Comparison of ENCODE assay signal across 13 cellular contexts in the genomic region with DNA sequence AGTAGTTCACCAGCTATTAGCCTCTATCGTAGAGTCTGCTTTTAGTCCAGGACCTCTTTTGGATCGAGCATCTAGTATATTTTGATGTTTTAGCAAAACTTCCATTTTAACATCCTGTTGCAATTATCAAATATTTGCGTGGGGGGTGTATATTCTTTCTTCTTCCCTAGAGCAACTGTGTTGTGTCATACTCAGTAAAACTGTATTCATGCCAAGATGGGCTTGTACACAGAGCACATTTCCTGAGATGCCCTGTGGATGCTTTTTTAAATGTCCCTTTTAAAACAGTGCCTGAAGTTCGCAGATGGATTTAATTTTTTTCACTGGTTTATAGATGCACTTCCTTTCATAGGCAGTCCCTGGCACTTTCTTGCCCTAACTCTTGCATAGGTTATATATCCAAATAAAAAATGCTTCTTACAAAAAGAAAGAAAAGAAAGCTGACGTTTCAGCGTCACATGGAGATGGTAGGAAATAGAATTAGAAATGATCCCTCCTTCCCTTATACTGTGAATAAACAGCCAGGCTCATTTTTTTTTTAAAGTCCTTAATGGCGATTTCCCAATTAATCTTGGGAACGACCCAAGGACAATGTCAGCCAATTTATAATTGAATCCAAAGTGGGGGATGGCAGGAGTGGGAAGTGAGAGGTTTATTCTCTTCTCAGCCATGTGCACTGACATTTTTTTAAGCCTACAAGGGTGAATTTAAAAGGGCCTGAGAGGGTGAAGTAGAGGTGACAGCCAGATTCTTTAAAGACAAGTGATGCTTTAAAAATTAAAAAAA.
DNase-seq lines count a peak whose midpoint lies in the region; ATAC-seq, FAIRE-seq and TF ChIP-seq lines count a peak whose summit lies in the region.
"Had no signal": no experiment of that assay in that cellular context is flagged by ENCODE, and none has a peak within 500 bp of the region (broad histone marks: within the 10 kb centered on the region; RNA-seq: fewer than 3 reads in every experiment).

No MANE protein-coding gene starts in this region.

- peaks cover 0 to 7% (median 3%) of the 10 kb centered on the region in 4 donors for H3K4me1 ChIP-seq in liver (ENCODE audit: control insufficient read depth in 4 of 4, insufficient read depth in 4 of 4, low read length in 3 of 4)
- no peaks in the 10 kb centered on the region for H3K4me1 ChIP-seq in HepG2 (ENCODE audit: insufficient read depth, low read length)
- H3K4me1 ChIP-seq in vagina = peaks cover 38% of the 10 kb centered on the region
- H3K4me1 ChIP-seq in GM23338 (ENCODE audit: insufficient read depth) = peaks cover 35% of the 10 kb centered on the region

- peaks cover 59% of the 10 kb centered on the region for H3K4me1 Mint-ChIP-seq in GM23338

- H3K27ac Mint-ChIP-seq in GM23338 = no peak overlapping the region

- ATAC-seq in HepG2 = no peak
- no peak for ATAC-seq in GM18517 (IDR thresholded peaks at IDR 0.05; ENCODE audit: unreplicated experiment)
- no peak for ATAC-seq in GM23338

- peak; percentile 26 to 39 for TF ChIP-seq RAD21 in liver (IDR thresholded peaks at IDR 0.05)
- no peak for TF ChIP-seq RAD21 in HepG2 (CRISPR knock-in tag; IDR thresholded peaks at IDR 0.05)

- intact Hi-C loops in HepG2 (cut with micrococcal nuclease; ENCODE audit: unreplicated experiment) (no loop called here), vagina (cut with DNase I) (no loop called here)

- CTCF ChIA-PET in HepG2 (lab: Yijun Ruan, JAX; ENCODE audit: low intra/inter-chr PET ratio, low total read pairs) = no interaction called here

- no peaks in the 10 kb centered on the region for H3K9me3 ChIP-seq in liver (ENCODE audit: control insufficient read depth in 4 of 4, low read length in 3 of 4)
- H3K9me3 ChIP-seq in HepG2 (ENCODE audit: low read length) = no peaks in the 10 kb centered on the region
- no peaks in the 10 kb centered on the region for H3K9me3 ChIP-seq in vagina
- H3K9me3 ChIP-seq: BLaER1 treated with 17β-estradiol and CSF1 and Interleukin-3, amounts not matched to agents 10 nM and 100 nM had no signal

- H3K9me2 ChIP-seq in GM23338 (ENCODE audit: insufficient read depth) = no peaks in the 10 kb centered on the region

- DNase-seq in HepG2 (ENCODE audit: low spot score) (no peak), dedifferentiated amniotic fluid mesenchymal stem cell (ENCODE audit: extremely low spot score) (peak; percentile 87), midbrain (lab: John Stamatoyannopoulos, UW) (peak; percentile 47), vagina (ENCODE audit: extremely low spot score in 2 of 2) (no peak), GM23338 (ENCODE audit: low spot score) (no peak)
- no peak for DNase-seq in stimulated activated CD8-positive, alpha-beta memory T cell treated with anti-CD3 and anti-CD28 coated beads, Interleukin-4, amount 100 ng/mL, for 48 hours
- DNase-seq: mesendoderm, NCI-H526 had no signal

- H3K4me2 ChIP-seq in HepG2 (ENCODE audit: low read depth, low read length) = no peak overlapping the region
- no peak overlapping the region for H3K4me2 ChIP-seq in GM23338

- H3K27me3 ChIP-seq in liver (ENCODE audit: control insufficient read depth in 4 of 4, insufficient read depth in 4 of 4, low read length in 3 of 4) (no peaks in the 10 kb centered on the region), HepG2 (ENCODE audit: control insufficient read depth in 1 of 2, insufficient read depth in 2 of 2, low read length in 2 of 2) (peaks cover 9 to 43% of the 10 kb centered on the region in 2 experiments; a peak in 4 of 5 replicates), vagina (no peaks in the 10 kb centered on the region), GM23338 (ENCODE audit: insufficient read depth) (no peaks in the 10 kb centered on the region)
- H3K27me3 ChIP-seq: BLaER1 treated with 17β-estradiol and CSF1 and Interleukin-3, amounts not matched to agents 10 nM and 100 nM had no signal

- 35% methylated on average over 8 of the region's 8 CpGs for whole genome bisulfite sequencing in liver
- whole genome bisulfite sequencing in HepG2 (ENCODE audit: low lambda C conversion rate) = 7% methylated on average over 8 of the region's 8 CpGs

- no TSS peak for BruUV-seq in HepG2 (replicated peaks; lab: Mats Ljungman, UMichigan)

- TF ChIP-seq POLR2A in HepG2 (IDR thresholded peaks at IDR 0.05; ENCODE audit: insufficient read depth in 1 of 2, low read depth in 2 of 2, low read length in 2 of 2) (no peak), vagina (IDR thresholded peaks at IDR 0.05) (no peak)

- no peak for FAIRE-seq in HepG2 (lab: Jason Lieb, UNC)
- FAIRE-seq: endothelial cell of umbilical vein, TTC549 had no signal

- H3K4me3 Mint-ChIP-seq in GM23338 = no peak overlapping the region

- H3K9ac ChIP-seq in liver (ENCODE audit: low read depth in 1 of 2, low read length in 2 of 2) = no peak overlapping the region
- no peak overlapping the region for H3K9ac ChIP-seq in HepG2 (ENCODE audit: insufficient read depth, low read depth, low read length)
- H3K9ac ChIP-seq: BLaER1 treated with 17β-estradiol and CSF1 and Interleukin-3, amounts not matched to agents 10 nM and 100 nM had no signal

- H4K20me1 ChIP-seq in HepG2 (ENCODE audit: insufficient read depth, low read length) (no peaks in the 10 kb centered on the region), GM23338 (replicated peaks; ENCODE audit: insufficient read depth) (no peaks in the 10 kb centered on the region)

- in situ Hi-C loops in HepG2 (cut with HindIII; ENCODE audit: extremely low pct_ligation_motif_present, low pct_unique_long_range_greater_than_20kb) = no loop called here

- H3K36me3 Mint-ChIP-seq in GM23338 (ENCODE audit: low read depth) = no peaks in the 10 kb centered on the region

- H3K36me3 ChIP-seq in liver (ENCODE audit: control insufficient read depth in 4 of 4, insufficient read depth in 3 of 4, low read depth in 1 of 4, low read length in 3 of 4) = no peaks in the 10 kb centered on the region
- H3K36me3 ChIP-seq in HepG2 (replicated peaks in 1 of 2; ENCODE audit: control insufficient read depth in 1 of 2, insufficient read depth in 2 of 2, low read length in 2 of 2) = no peaks in the 10 kb centered on the region
- H3K36me3 ChIP-seq in vagina = no peaks in the 10 kb centered on the region
- no peaks in the 10 kb centered on the region for H3K36me3 ChIP-seq in GM23338 (ENCODE audit: insufficient read depth)

- no peaks in the 10 kb centered on the region for H3K9me3 Mint-ChIP-seq in GM23338

- H3K27ac ChIP-seq in liver (ENCODE audit: low read depth in 1 of 2, low read length in 2 of 2) (no peak overlapping the region), HepG2 (ENCODE audit: extremely low read length, insufficient read depth, low read length) (no peak overlapping the region), vagina (peak overlapping the region; percentile 62), GM23338 (ENCODE audit: low read depth) (no peak overlapping the region)

- POLR2A ChIA-PET in HepG2 (lab: Yijun Ruan, JAX) = no interaction called here

- H3K4me3 ChIP-seq in liver (ENCODE audit: low read depth in 1 of 3, low read length in 3 of 3) (no peak overlapping the region), HepG2 (replicated peaks in 1 of 3; ENCODE audit: insufficient read depth in 1 of 3, low read depth in 2 of 3, low read length in 3 of 3) (no peak overlapping the region), vagina (no peak overlapping the region), GM23338 (no peak overlapping the region)
- H3K4me3 ChIP-seq: BLaER1 treated with 17β-estradiol and CSF1 and Interleukin-3, amounts not matched to agents 10 nM and 100 nM had no signal

- no peaks in the 10 kb centered on the region for H3F3A ChIP-seq in GM23338 (replicated peaks; ENCODE audit: low read depth)

- H3K27me3 Mint-ChIP-seq in GM23338 (ENCODE audit: insufficient read depth, low read depth, poor library complexity) = peaks cover 9% of the 10 kb centered on the region

- H2AFZ ChIP-seq in HepG2 (ENCODE audit: low read length) = no peak overlapping the region
- H2AFZ ChIP-seq in GM23338 = no peak overlapping the region

- TF ChIP-seq CTCF in liver (IDR thresholded peaks at IDR 0.05; ENCODE audit: low read depth, low read length, missing input control) (no peak), HepG2 (CRISPR knock-in tag; IDR thresholded peaks at IDR 0.05) (no peak), vagina (IDR thresholded peaks at IDR 0.05) (no peak), GM23338 (conservative IDR thresholded peaks at IDR 0.05; ENCODE audit: low read depth in 2 of 2) (no peak)

- TF ChIP-seq EP300 in HepG2 (IDR thresholded peaks at IDR 0.05; ENCODE audit: low read depth in 2 of 2, low read length in 2 of 2) (no peak), HepG2 (CRISPR knock-in tag; IDR thresholded peaks at IDR 0.05; ENCODE audit: borderline replicate concordance) (no peak)

- no peaks in the 10 kb centered on the region for H3K79me2 ChIP-seq in HepG2 (ENCODE audit: insufficient read depth, low read length)
- H3K79me2 ChIP-seq in GM23338 (replicated peaks; ENCODE audit: insufficient read depth) = no peaks in the 10 kb centered on the region

TF ChIP-seq in liver, 16 proteins besides CTCF, POLR2A, EP300 and RAD21:
- TF ChIP-seq RXRA (IDR thresholded peaks at IDR 0.05) = peak in 1 of 2 donors; percentile 18
- TF ChIP-seq FOXA2 (IDR thresholded peaks at IDR 0.05) = peak; percentile 27
- peak in 1 of 2 donors; percentile 12 for TF ChIP-seq JUND (IDR thresholded peaks at IDR 0.05)
- no peak for TF ChIP-seq HNF4G (IDR thresholded peaks at IDR 0.05)

TF ChIP-seq in HepG2, 621 proteins besides CTCF, POLR2A, EP300 and RAD21 (continues in another document):
- TF ChIP-seq IRF9 (CRISPR knock-in tag; IDR thresholded peaks at IDR 0.05; ENCODE audit: borderline replicate concordance) = no peak
- TF ChIP-seq TCF7L2 (IDR thresholded peaks at IDR 0.05; ENCODE audit: low read depth, low read length) = no peak

TF ChIP-seq in GM23338, 12 proteins besides CTCF, POLR2A, EP300 and RAD21 (continues in another document):
- TF ChIP-seq CREB1 (CRISPR knock-in tag; IDR thresholded peaks at IDR 0.05; ENCODE audit: low read depth) = no peak
- no peak for TF ChIP-seq EZH2phosphoT487 (IDR thresholded peaks at IDR 0.05; ENCODE audit: unreplicated experiment)
- no peak for TF ChIP-seq NANOG (IDR thresholded peaks at IDR 0.05; ENCODE audit: borderline replicate concordance)
- TF ChIP-seq STAT1 (IDR thresholded peaks at IDR 0.05; ENCODE audit: unreplicated experiment) = no peak
- no peak for TF ChIP-seq ZNF114 (CRISPR knock-in tag; IDR thresholded peaks at IDR 0.05)

Comparison
In these comparisons a context has a peak if more than half of its experiments do, and no peak if none do; other contexts are left out.
1. DNase-seq: peak in dedifferentiated amniotic fluid mesenchymal stem cell (single experiment) and midbrain (single experiment); none in HepG2 (single experiment), vagina (0 of 2), GM23338 (single experiment) and stimulated activated CD8-positive, alpha-beta memory T cell treated with anti-CD3 and anti-CD28 coated beads, Interleukin-4, amount 100 ng/mL, for 48 hours (single experiment).